ENCODE assay signal across 17 cellular contexts in the genomic region with DNA sequence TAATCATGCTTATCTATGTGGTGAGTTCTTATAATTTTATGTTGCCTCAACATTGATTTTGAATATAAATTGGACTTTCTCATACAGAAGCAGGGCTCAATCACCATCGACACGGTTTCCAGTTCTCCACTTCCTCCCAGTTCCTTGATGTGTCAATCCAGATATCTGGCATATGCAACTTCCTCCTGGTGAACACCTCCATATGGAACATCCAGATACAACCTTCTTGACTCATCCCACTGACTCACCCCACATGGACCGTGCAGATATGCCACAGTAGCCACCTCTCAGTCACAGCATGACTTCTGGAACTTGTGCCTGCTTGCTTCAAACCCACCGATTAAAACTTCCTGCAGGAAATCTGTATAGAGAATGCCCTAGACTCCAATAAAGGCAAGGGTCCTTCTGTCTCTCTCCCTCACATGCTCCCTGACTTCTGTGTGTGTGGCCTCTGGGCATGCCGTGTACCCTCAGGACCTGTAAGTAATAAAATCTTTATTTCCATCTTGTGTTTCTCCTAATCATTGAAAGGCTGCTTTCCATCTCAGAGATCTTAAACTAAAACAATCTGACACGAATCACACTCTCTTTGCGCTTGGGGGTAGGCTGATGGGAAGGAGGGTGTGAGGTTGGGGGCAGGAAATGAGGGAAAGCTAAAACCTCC.
DNase-seq lines count a peak whose midpoint lies in the region; ATAC-seq and TF ChIP-seq lines count a peak whose summit lies in the region.
"Had no signal": no experiment of that assay in that cellular context is flagged by ENCODE, and none has a peak within 500 bp of the region (broad histone marks: within the 10 kb centered on the region; RNA-seq: fewer than 3 reads in every experiment).

No MANE protein-coding gene starts in this region.

- H3K36me3 Mint-ChIP-seq in activated naive CD8-positive, alpha-beta T cell treated with anti-CD3 and anti-CD28 coated beads for 36 hours: no peaks in the 10 kb centered on the region
- H3K36me3 Mint-ChIP-seq: T-cell had no signal

- H3K9me3 Mint-ChIP-seq in activated naive CD8-positive, alpha-beta T cell treated with anti-CD3 and anti-CD28 coated beads for 36 hours: peaks cover 23% of the 10 kb centered on the region

- H3K36me3 ChIP-seq in kidney epithelial cell (ENCODE audit: control insufficient read depth, insufficient read depth, low read length): no peaks in the 10 kb centered on the region
- H3K36me3 ChIP-seq: BE2C, esophagus squamous epithelium had no signal

- H3K4me3 ChIP-seq in kidney epithelial cell (ENCODE audit: low read depth, low read length): no peak overlapping the region
- H3K4me3 ChIP-seq: esophagus squamous epithelium, psoas muscle had no signal

- no peaks in the 10 kb centered on the region for H3K27me3 ChIP-seq in kidney epithelial cell (ENCODE audit: control insufficient read depth, insufficient read depth, low read length)
- H3K27me3 ChIP-seq: BE2C had no signal

- H3K4me3 Mint-ChIP-seq in activated naive CD8-positive, alpha-beta T cell treated with anti-CD3 and anti-CD28 coated beads for 36 hours: no peak overlapping the region
- H3K4me3 Mint-ChIP-seq: activated CD4-positive, alpha-beta T cell treated with anti-CD3 and anti-CD28 coated beads for 36 hours; activated T-cell treated with anti-CD3 and anti-CD28 coated beads, Interleukin-2, amount 50 U/mL, for 24 hours; naive thymus-derived CD8-positive, alpha-beta T cell; T-cell had no signal

- no peak overlapping the region for H3K27ac Mint-ChIP-seq in activated naive CD8-positive, alpha-beta T cell treated with anti-CD3 and anti-CD28 coated beads for 36 hours
- H3K27ac Mint-ChIP-seq: activated CD4-positive, alpha-beta T cell treated with anti-CD3 and anti-CD28 coated beads for 36 hours; activated T-cell treated with anti-CD3 and anti-CD28 coated beads, Interleukin-2, amount 50 U/mL, for 24 hours; naive thymus-derived CD8-positive, alpha-beta T cell; T-cell had no signal

- DNase-seq in EL (peak; percentile 65), LHCN-M2 (ENCODE audit: low read depth) (peak; percentile 66), amniotic epithelial cell (ENCODE audit: low read depth) (peak; percentile 66), kidney epithelial cell (ENCODE audit: low read depth) (peak; percentile 42), Kasumi-1 (lab: John Stamatoyannopoulos, UW) (no peak)
- DNase-seq in activated naive CD8-positive, alpha-beta T cell treated with anti-CD3 and anti-CD28 coated beads for 36 hours: no peak
- DNase-seq in stimulated activated CD4-positive, alpha-beta T cell treated with anti-CD3 and anti-CD28 coated beads, Interleukin-4, amount 100 ng/mL, for 24 hours: no peak
- DNase-seq: activated CD4-positive, alpha-beta T cell treated with anti-CD3 and anti-CD28 coated beads for 36 hours; activated T-cell treated with anti-CD3 and anti-CD28 coated beads, Interleukin-2, amount 50 U/mL, for 24 hours; BE2C; DMS153; esophagus squamous epithelium; naive thymus-derived CD8-positive, alpha-beta T cell; psoas muscle; stimulated activated CD4-positive, alpha-beta T cell treated with anti-CD3 and anti-CD28 coated beads, Interleukin-15, amount 100 ng/mL, for 24 hours; T-cell had no signal

- H3K27me3 Mint-ChIP-seq in activated naive CD8-positive, alpha-beta T cell treated with anti-CD3 and anti-CD28 coated beads for 36 hours: no peaks in the 10 kb centered on the region

- ATAC-seq in activated CD4-positive, CD25-positive, alpha-beta regulatory T cell treated with anti-CD3 and anti-CD28 coated beads, Interleukin-2, amount 50 U/mL, for 24 hours: no peak
- ATAC-seq: activated CD4-positive, alpha-beta T cell treated with anti-CD3 and anti-CD28 coated beads for 36 hours; naive thymus-derived CD8-positive, alpha-beta T cell; T-cell had no signal

- TF ChIP-seq CTCF in kidney epithelial cell (IDR thresholded peaks at IDR 0.05; ENCODE audit: insufficient read depth, low read length, poor library complexity, severe bottlenecking): no peak

- H3K4me1 Mint-ChIP-seq in activated naive CD8-positive, alpha-beta T cell treated with anti-CD3 and anti-CD28 coated beads for 36 hours: no peaks in the 10 kb centered on the region
- H3K4me1 Mint-ChIP-seq: activated CD4-positive, alpha-beta T cell treated with anti-CD3 and anti-CD28 coated beads for 36 hours; naive thymus-derived CD8-positive, alpha-beta T cell; T-cell had no signal

Comparison
In these comparisons a context has a peak if more than half of its experiments do, and no peak if none do; other contexts are left out.
1. DNase-seq: peak in EL (single experiment), LHCN-M2 (single experiment), amniotic epithelial cell (single experiment) and kidney epithelial cell (single experiment); none in activated naive CD8-positive, alpha-beta T cell treated with anti-CD3 and anti-CD28 coated beads for 36 hours (single experiment), stimulated activated CD4-positive, alpha-beta T cell treated with anti-CD3 and anti-CD28 coated beads, Interleukin-4, amount 100 ng/mL, for 24 hours (single experiment) and Kasumi-1 (0 of 2).